ENCODE assay signal across 35 cellular contexts in genomic region chr2:147568109-147568508, GRCh38.
"Had no signal": no experiment of that assay in that cellular context is flagged by ENCODE, and none has a peak within 500 bp of the region (broad histone marks: within the 10 kb centered on the region; RNA-seq: fewer than 3 reads in every experiment).

No MANE protein-coding gene starts in this region.

- H3K36me3 ChIP-seq: adrenal gland, brain microvascular endothelial cell, breast epithelium had no signal

- H3K27ac ChIP-seq: adrenal gland, body of pancreas, brain microvascular endothelial cell, breast epithelium, VCaP had no signal

- H3K4me1 Mint-ChIP-seq: activated B cell treated with CpG ODN at 0.5 μM for 24 hours; activated CD4-positive, alpha-beta T cell treated with anti-CD3 and anti-CD28 coated beads, Interleukin-2, amount 10 ng/mL, durations not matched to agents 24 days and 14 days; activated CD8-positive, alpha-beta memory T cell treated with anti-CD3 and anti-CD28 coated beads, Interleukin-2, amount 10 ng/mL, durations not matched to agents 7 days and 5 days; activated naive CD8-positive, alpha-beta T cell treated with anti-CD3 and anti-CD28 coated beads for 36 hours; activated T-helper 17 cell treated with anti-CD3 and anti-CD28 coated beads, Interleukin-2, amount 50 U/mL, for 72 hours; T-cell; T-helper 17 cell had no signal

- DNase-seq: activated B cell treated with CpG ODN at 0.5 μM for 24 hours; activated CD4-positive, alpha-beta memory T cell treated with anti-CD3 and anti-CD28 coated beads for 36 hours; activated CD4-positive, alpha-beta T cell treated with anti-CD3 and anti-CD28 coated beads for 4 hours; activated CD4-positive, alpha-beta T cell treated with anti-CD3 and anti-CD28 coated beads, Interleukin-2, amount 10 ng/mL, durations not matched to agents 24 days and 14 days; activated CD4-positive, alpha-beta T cell treated with anti-CD3 and anti-CD28 coated beads, Interleukin-2, amount 50 U/mL, for 1 hour; activated CD4-positive, alpha-beta T cell treated with anti-CD3 and anti-CD28 coated beads, Interleukin-2, amount 50 U/mL, for 4 hours; activated CD4-positive, CD25-positive, alpha-beta regulatory T cell treated with anti-CD3 and anti-CD28 coated beads, Interleukin-2, amount 50 U/mL, for 72 hours; activated CD8-positive, alpha-beta memory T cell treated with anti-CD3 and anti-CD28 coated beads for 24 hours; activated CD8-positive, alpha-beta memory T cell treated with anti-CD3 and anti-CD28 coated beads, Interleukin-2, amount 10 ng/mL, durations not matched to agents 7 days and 5 days; activated CD8-positive, alpha-beta memory T cell treated with anti-CD3 and anti-CD28 coated beads, Interleukin-2, amount 50 U/mL, for 48 hours; activated CD8-positive, alpha-beta T cell treated with anti-CD3 and anti-CD28 coated beads, Interleukin-2, amount 10 ng/mL, durations not matched to agents 7 days and 5 days; activated effector memory CD4-positive, alpha-beta T cell treated with anti-CD3 and anti-CD28 coated beads, Interleukin-2, amount 50 U/mL, for 16 hours; activated gamma-delta T cell treated with Interleukin-2 at 50 U/mL for 16 hours; activated naive CD4-positive, alpha-beta T cell; activated naive CD4-positive, alpha-beta T cell treated with anti-CD3 and anti-CD28 coated beads for 36 hours; activated naive CD4-positive, alpha-beta T cell treated with anti-CD3 and anti-CD28 coated beads, Interleukin-2, amount 50 U/mL, for 16 hours; activated naive CD8-positive, alpha-beta T cell treated with anti-CD3 and anti-CD28 coated beads for 36 hours; activated T-cell treated with anti-CD3 and anti-CD28 coated beads, Interleukin-2, amount 50 U/mL, for 24 hours; activated T-cell treated with anti-CD3 and anti-CD28 coated beads, Interleukin-2, amount 50 U/mL, for 72 hours; adrenal gland; amniotic stem cell; aorta; body of pancreas; brain microvascular endothelial cell; central memory CD4-positive, alpha-beta T cell; T-cell; T-helper 17 cell; T1000 had no signal

- H3K4me1 ChIP-seq: adrenal gland, body of pancreas, breast epithelium had no signal

- H3K9me3 Mint-ChIP-seq: activated B cell treated with CpG ODN at 0.5 μM for 24 hours; activated naive CD8-positive, alpha-beta T cell treated with anti-CD3 and anti-CD28 coated beads for 36 hours had no signal

- H3K36me3 Mint-ChIP-seq: activated CD4-positive, alpha-beta memory T cell treated with anti-CD3 and anti-CD28 coated beads for 36 hours; activated CD8-positive, alpha-beta memory T cell treated with anti-CD3 and anti-CD28 coated beads, Interleukin-2, amount 10 ng/mL, durations not matched to agents 7 days and 5 days; activated naive CD8-positive, alpha-beta T cell treated with anti-CD3 and anti-CD28 coated beads for 36 hours; T-cell had no signal

- H3K27me3 ChIP-seq: adrenal gland, body of pancreas, brain microvascular endothelial cell, breast epithelium had no signal

- FAIRE-seq: astrocyte, TTC549 had no signal

- H3K27ac Mint-ChIP-seq: activated B cell treated with CpG ODN at 0.5 μM for 24 hours; activated CD4-positive, alpha-beta memory T cell treated with anti-CD3 and anti-CD28 coated beads for 36 hours; activated CD4-positive, alpha-beta T cell treated with anti-CD3 and anti-CD28 coated beads, Interleukin-2, amount 10 ng/mL, durations not matched to agents 24 days and 14 days; activated CD8-positive, alpha-beta memory T cell treated with anti-CD3 and anti-CD28 coated beads, Interleukin-2, amount 10 ng/mL, durations not matched to agents 7 days and 5 days; activated CD8-positive, alpha-beta T cell treated with anti-CD3 and anti-CD28 coated beads, Interleukin-2, amount 10 ng/mL, durations not matched to agents 7 days and 5 days; activated naive CD4-positive, alpha-beta T cell treated with anti-CD3 and anti-CD28 coated beads for 36 hours; activated naive CD4-positive, alpha-beta T cell treated with anti-CD3 and anti-CD28 coated beads, Interleukin-2, amount 50 U/mL, for 72 hours; activated naive CD8-positive, alpha-beta T cell treated with anti-CD3 and anti-CD28 coated beads for 36 hours; activated T-cell treated with anti-CD3 and anti-CD28 coated beads, Interleukin-2, amount 50 U/mL, for 24 hours; activated T-cell treated with anti-CD3 and anti-CD28 coated beads, Interleukin-2, amount 50 U/mL, for 72 hours; activated T-helper 1 cell treated with anti-CD3 and anti-CD28 coated beads, Interleukin-12 subunit alpha, Interleukin-12 subunit beta, Interleukin-2, Interleukin-4 antibody, amounts not matched to agents 30 ng/mL and 10 ng/mL and 1 ng/mL, durations not matched to agents 14 hours and 24 hours and 36 hours; activated T-helper 17 cell treated with anti-CD3 and anti-CD28 coated beads, Interleukin-2, amount 50 U/mL, for 72 hours; T-cell; T-helper 17 cell had no signal

- H3K27me3 Mint-ChIP-seq: activated B cell treated with CpG ODN at 0.5 μM for 24 hours; activated CD4-positive, alpha-beta memory T cell treated with anti-CD3 and anti-CD28 coated beads for 36 hours; activated CD4-positive, alpha-beta T cell treated with anti-CD3 and anti-CD28 coated beads, Interleukin-2, amount 10 ng/mL, durations not matched to agents 24 days and 14 days; activated CD8-positive, alpha-beta memory T cell treated with anti-CD3 and anti-CD28 coated beads, Interleukin-2, amount 10 ng/mL, durations not matched to agents 7 days and 5 days; activated naive CD8-positive, alpha-beta T cell treated with anti-CD3 and anti-CD28 coated beads for 36 hours; activated T-cell treated with anti-CD3 and anti-CD28 coated beads, Interleukin-2, amount 50 U/mL, for 24 hours; activated T-helper 17 cell treated with anti-CD3 and anti-CD28 coated beads, Interleukin-2, amount 50 U/mL, for 72 hours; T-cell; T-helper 17 cell had no signal

- ATAC-seq: activated CD8-positive, alpha-beta memory T cell treated with anti-CD3 and anti-CD28 coated beads, Interleukin-2, amount 10 ng/mL, durations not matched to agents 7 days and 5 days; activated CD8-positive, alpha-beta T cell treated with anti-CD3 and anti-CD28 coated beads, Interleukin-2, amount 10 ng/mL, durations not matched to agents 7 days and 5 days; activated naive CD4-positive, alpha-beta T cell treated with anti-CD3 and anti-CD28 coated beads, Interleukin-2, amount 50 U/mL, for 72 hours; activated T-cell treated with anti-CD3 and anti-CD28 coated beads, Interleukin-2, amount 50 U/mL, for 72 hours; activated T-helper 17 cell treated with anti-CD3 and anti-CD28 coated beads, Interleukin-2, amount 50 U/mL, for 72 hours; body of pancreas; T-cell; T-helper 17 cell had no signal

- H3K4me3 Mint-ChIP-seq: activated B cell treated with CpG ODN at 0.5 μM for 24 hours; activated CD4-positive, alpha-beta memory T cell treated with anti-CD3 and anti-CD28 coated beads for 36 hours; activated CD4-positive, alpha-beta T cell treated with anti-CD3 and anti-CD28 coated beads, Interleukin-2, amount 10 ng/mL, durations not matched to agents 24 days and 14 days; activated CD8-positive, alpha-beta memory T cell treated with anti-CD3 and anti-CD28 coated beads, Interleukin-2, amount 10 ng/mL, durations not matched to agents 7 days and 5 days; activated CD8-positive, alpha-beta T cell treated with anti-CD3 and anti-CD28 coated beads, Interleukin-2, amount 10 ng/mL, durations not matched to agents 7 days and 5 days; activated naive CD4-positive, alpha-beta T cell treated with anti-CD3 and anti-CD28 coated beads for 36 hours; activated naive CD8-positive, alpha-beta T cell treated with anti-CD3 and anti-CD28 coated beads for 36 hours; activated T-cell treated with anti-CD3 and anti-CD28 coated beads, Interleukin-2, amount 50 U/mL, for 24 hours; activated T-cell treated with anti-CD3 and anti-CD28 coated beads, Interleukin-2, amount 50 U/mL, for 72 hours; activated T-helper 1 cell treated with anti-CD3 and anti-CD28 coated beads, Interleukin-12 subunit alpha, Interleukin-12 subunit beta, Interleukin-2, Interleukin-4 antibody, amounts not matched to agents 30 ng/mL and 10 ng/mL and 1 ng/mL, durations not matched to agents 14 hours and 24 hours and 36 hours; activated T-helper 17 cell treated with anti-CD3 and anti-CD28 coated beads, Interleukin-2, amount 50 U/mL, for 72 hours; T-cell; T-helper 17 cell had no signal

- H3K4me3 ChIP-seq: adrenal gland, body of pancreas, breast epithelium had no signal

- H3K9me3 ChIP-seq: adrenal gland, breast epithelium had no signal
